ENCODE assay signal across 8 cellular contexts in genomic region chr1:10338047-10338446, GRCh38.
DNase-seq lines count a peak whose midpoint lies in the region; ATAC-seq and TF ChIP-seq lines count a peak whose summit lies in the region.

No MANE protein-coding gene starts in this region.

- no peaks in the 10 kb centered on the region for H3K9me3 ChIP-seq in prostate gland

- H3K27ac ChIP-seq in prostate gland: no peak overlapping the region

- H3K36me3 ChIP-seq in prostate gland: no peaks in the 10 kb centered on the region

- ATAC-seq in Right ventricle myocardium inferior: peak; percentile 88
- no peak for ATAC-seq in GM18517 (IDR thresholded peaks at IDR 0.05; ENCODE audit: unreplicated experiment)

- no peak for DNase-seq in Right ventricle myocardium inferior (ENCODE audit: missing footprints)
- no peak for DNase-seq in cardiac septum (ENCODE audit: low spot score)
- DNase-seq in NCI-H460 (ENCODE audit: extremely low read depth, low read depth): peak; percentile 7
- peak; percentile 35 for DNase-seq in activated naive CD4-positive, alpha-beta T cell treated with anti-CD3 and anti-CD28 coated beads, Interleukin-2, amount 50 U/mL, for 16 hours
- DNase-seq in head of caudate nucleus: peak; percentile 43 to 91 (median 75)
- DNase-seq in prostate gland (ENCODE audit: low spot score): no peak
- no peak for DNase-seq in NCI-H146 treated with DMSO at 0.1 percent for 48 hours (lab: John Stamatoyannopoulos, UW; ENCODE audit: unreplicated experiment)

- no peaks in the 10 kb centered on the region for H3K27me3 ChIP-seq in prostate gland (replicated peaks; ENCODE audit: insufficient read depth)

- TF ChIP-seq POLR2A in prostate gland (IDR thresholded peaks at IDR 0.05): no peak

- TF ChIP-seq CTCF in prostate gland (IDR thresholded peaks at IDR 0.05): peak in 3 of 4 experiments; percentile 36 to 62 (median 56)

- 21% methylated on average over 2 of the region's 2 CpGs for WGBS in prostate gland

- intact Hi-C loops in Right ventricle myocardium inferior (cut with DNase I): loop anchor here (5.0 to 10.0 kb wide), 2 partner anchors 396 to 463 kb away; partner anchors contain the start of genes LZIC and NMNAT1
- intact Hi-C loops in cardiac septum (cut with DNase I): loop anchor here (1.0 kb wide), 1 partner anchor 127 kb away; no protein-coding TSS in a partner anchor
- intact Hi-C loops in head of caudate nucleus (cut with DNase I): loop anchor here (2.0 kb wide), 1 partner anchor 127 kb away; the partner anchor contains the start of gene KIF1B
- intact Hi-C loops in prostate gland (cut with DNase I): loop anchor here (10.0 kb wide), 1 partner anchor 463 kb away; no protein-coding TSS in a partner anchor

- no peak overlapping the region for H3K4me3 ChIP-seq in prostate gland

- no peaks in the 10 kb centered on the region for H3K4me1 ChIP-seq in prostate gland (replicated peaks)

Comparison
In these comparisons a context has a peak if more than half of its experiments do, and no peak if none do; other contexts are left out.
1. DNase-seq: peak in NCI-H460 (single experiment), activated naive CD4-positive, alpha-beta T cell treated with anti-CD3 and anti-CD28 coated beads, Interleukin-2, amount 50 U/mL, for 16 hours (single experiment) and head of caudate nucleus (42 of 42); none in Right ventricle myocardium inferior (single experiment), cardiac septum (single experiment), prostate gland (single experiment) and NCI-H146 treated with DMSO at 0.1 percent for 48 hours (single experiment).